In the genomic region with DNA sequence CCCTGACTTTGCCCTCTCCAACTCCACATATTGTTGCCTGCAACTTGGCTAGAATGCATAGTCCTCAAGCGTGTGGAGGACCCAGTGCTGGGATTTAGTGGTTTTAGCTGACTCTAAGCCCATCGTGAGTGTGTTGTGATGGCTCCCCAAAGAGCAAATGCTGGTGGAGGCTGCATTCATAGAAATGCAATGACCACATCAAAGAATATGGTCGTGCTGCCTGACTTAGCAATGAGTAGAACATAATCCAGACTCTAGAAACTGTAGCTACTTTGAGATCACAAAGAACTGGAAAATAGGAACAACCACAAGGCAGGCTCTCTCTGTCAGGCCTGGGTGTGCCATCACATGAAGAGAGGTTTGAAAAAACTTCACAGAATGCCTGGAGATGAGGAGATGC, we compare ENCODE assay signal across 19 cellular contexts. TPM values are rescaled to one million over a fixed set of nuclear protein-coding genes. Genes with fewer than 3 reads are reported as not detected.
DNase-seq lines count a peak whose midpoint lies in the region; ATAC-seq and TF ChIP-seq lines count a peak whose summit lies in the region.
"Had no signal": no experiment of that assay in that cellular context is flagged by ENCODE, and none has a peak within 500 bp of the region (broad histone marks: within the 10 kb centered on the region; RNA-seq: fewer than 3 reads in every experiment).

No MANE protein-coding gene starts in this region.

- peak overlapping the region; percentile 8 for H3K4me2 ChIP-seq in mesenchymal stem cell (ENCODE audit: low read length, poor library complexity, severe bottlenecking)

- H3K79me1 ChIP-seq in mesenchymal stem cell (replicated peaks; ENCODE audit: low read length, poor library complexity, severe bottlenecking), result no peaks in the 10 kb centered on the region

- H2BK120ac ChIP-seq in mesenchymal stem cell (ENCODE audit: low read depth, low read length), result no peak overlapping the region

- no peak for TF ChIP-seq CTCF in natural killer cell (IDR thresholded peaks at IDR 0.05)
- no peak for TF ChIP-seq CTCF in astrocyte of the spinal cord (IDR thresholded peaks at IDR 0.05; ENCODE audit: low read depth, low read length)
- TF ChIP-seq CTCF in type B pancreatic cell (conservative IDR thresholded peaks at IDR 0.05), result no peak

- H3K4me3 ChIP-seq in astrocyte of the spinal cord (ENCODE audit: low read depth, low read length) (no peak overlapping the region), mesenchymal stem cell (ENCODE audit: insufficient read depth in 1 of 2, low read depth in 1 of 2, low read length in 2 of 2) (no peak overlapping the region)
- H3K4me3 ChIP-seq: HAP-1, SK-N-MC had no signal

- WGBS in mesenchymal stem cell, result 100% methylated on average over 3 of the region's 3 CpGs

- no peak overlapping the region for H3K4ac ChIP-seq in mesenchymal stem cell (ENCODE audit: low read depth in 1 of 2, low read length in 2 of 2)

- H3K36me3 Mint-ChIP-seq in natural killer cell (no peaks in the 10 kb centered on the region), type B pancreatic cell (peaks cover 14% of the 10 kb centered on the region)
- peaks cover 9% of the 10 kb centered on the region for H3K36me3 Mint-ChIP-seq in natural killer cell treated with Interleukin-12 subunit alpha and Interleukin-12 subunit beta and Interleukin-15 and Interleukin-18, amount 100 ng/mL, for 72 hours
- H3K36me3 Mint-ChIP-seq: CD8-positive, alpha-beta T cell had no signal

- in situ Hi-C loops in astrocyte of the spinal cord (cut with HindIII; ENCODE audit: low sequenced_read_pairs), result no loop called here

- H3K4me1 Mint-ChIP-seq in natural killer cell, result peaks cover 18 to 23% of the 10 kb centered on the region in 2 donors
- H3K4me1 Mint-ChIP-seq in natural killer cell treated with Interleukin-12 subunit alpha and Interleukin-12 subunit beta and Interleukin-15 and Interleukin-18, amount 100 ng/mL, for 72 hours (ENCODE audit: low read depth in 2 of 2), result peaks cover 6 to 20% of the 10 kb centered on the region in 2 donors
- H3K4me1 Mint-ChIP-seq in type B pancreatic cell (ENCODE audit: unreplicated experiment), result peaks cover 7% of the 10 kb centered on the region

- H2BK12ac ChIP-seq in mesenchymal stem cell (ENCODE audit: low read length in 2 of 2), result no peak overlapping the region

- H3K9me3 Mint-ChIP-seq in natural killer cell, result no peaks in the 10 kb centered on the region
- H3K9me3 Mint-ChIP-seq in natural killer cell treated with Interleukin-12 subunit alpha and Interleukin-12 subunit beta and Interleukin-15 and Interleukin-18, amount 100 ng/mL, for 72 hours, result no peaks in the 10 kb centered on the region
- no peaks in the 10 kb centered on the region for H3K9me3 Mint-ChIP-seq in type B pancreatic cell
- H3K9me3 Mint-ChIP-seq: CD8-positive, alpha-beta T cell had no signal

- no peak overlapping the region for H3K9ac ChIP-seq in mesenchymal stem cell (ENCODE audit: low read length)

- no peak overlapping the region for H3K27ac ChIP-seq in mesenchymal stem cell (ENCODE audit: low read length, poor library complexity, severe bottlenecking)
- H3K27ac ChIP-seq: SK-N-MC had no signal

- H3K18ac ChIP-seq in mesenchymal stem cell (ENCODE audit: low read depth in 1 of 2, low read length in 2 of 2), result no peak overlapping the region

- no peak overlapping the region for H3K14ac ChIP-seq in mesenchymal stem cell (ENCODE audit: low read length in 2 of 2)

- H2AK5ac ChIP-seq in mesenchymal stem cell (ENCODE audit: low read length, severe bottlenecking), result no peak overlapping the region

- H2BK15ac ChIP-seq in mesenchymal stem cell (ENCODE audit: low read depth, poor library complexity, severe bottlenecking), result no peak overlapping the region

- intact Hi-C loops in natural killer cell (cut with micrococcal nuclease), result no loop called here

- H3K27me3 Mint-ChIP-seq in natural killer cell (ENCODE audit: low read depth in 2 of 2) (peaks cover 4 to 19% of the 10 kb centered on the region in 2 donors), type B pancreatic cell (peaks cover 40% of the 10 kb centered on the region)
- peaks cover 0 to 10% of the 10 kb centered on the region in 2 donors for H3K27me3 Mint-ChIP-seq in natural killer cell treated with Interleukin-12 subunit alpha and Interleukin-12 subunit beta and Interleukin-15 and Interleukin-18, amount 100 ng/mL, for 72 hours

- no peak overlapping the region for H4K8ac ChIP-seq in mesenchymal stem cell (ENCODE audit: low read length)

- DNase-seq in natural killer cell, result no peak
- DNase-seq in natural killer cell treated with Interleukin-12 subunit alpha and Interleukin-12 subunit beta and Interleukin-15 and Interleukin-18, amount 100 ng/mL, for 72 hours (ENCODE audit: low spot score), result no peak
- peak; percentile 33 for DNase-seq in astrocyte of the spinal cord (ENCODE audit: low read depth, low spot score)
- no peak for DNase-seq in mesenchymal stem cell
- DNase-seq in type B pancreatic cell (ENCODE audit: extremely low spot score, unreplicated experiment), result no peak
- DNase-seq in D341Med (ENCODE audit: low spot score), result no peak
- DNase-seq: 8988T; BE2C; CD8-positive, alpha-beta T cell; NCI-H1105 treated with DMSO at 0.1 percent for 48 hours; NCI-H1694; NCI-H510A; NCI-H748 treated with DMSO at 0.1 percent for 48 hours; NK-92 treated with Interleukin-12 subunit alpha and Interleukin-12 subunit beta, amount 100 ng/mL, for 24 hours; SHP77 had no signal

- H2BK5ac ChIP-seq in mesenchymal stem cell (ENCODE audit: low read depth, low read length, poor library complexity, severe bottlenecking), result no peak overlapping the region

- H3K27ac Mint-ChIP-seq in natural killer cell (no peak overlapping the region), type B pancreatic cell (no peak overlapping the region)
- H3K27ac Mint-ChIP-seq in natural killer cell treated with Interleukin-12 subunit alpha and Interleukin-12 subunit beta and Interleukin-15 and Interleukin-18, amount 100 ng/mL, for 72 hours, result no peak overlapping the region
- H3K27ac Mint-ChIP-seq: CD8-positive, alpha-beta T cell had no signal

- no peak overlapping the region for H3K23ac ChIP-seq in mesenchymal stem cell (ENCODE audit: low read length in 2 of 2)

- ATAC-seq in natural killer cell, result no peak
- no peak for ATAC-seq in natural killer cell treated with Interleukin-12 subunit alpha and Interleukin-12 subunit beta and Interleukin-15 and Interleukin-18, amount 100 ng/mL, for 72 hours
- ATAC-seq in HG02571 (IDR thresholded peaks at IDR 0.05; ENCODE audit: unreplicated experiment), result no peak
- ATAC-seq in GM21515 (IDR thresholded peaks at IDR 0.05; ENCODE audit: unreplicated experiment), result no peak
- ATAC-seq: CD8-positive, alpha-beta T cell had no signal

- H3K4me3 Mint-ChIP-seq in natural killer cell, result peak overlapping the region; percentile 32
- H3K4me3 Mint-ChIP-seq in natural killer cell treated with Interleukin-12 subunit alpha and Interleukin-12 subunit beta and Interleukin-15 and Interleukin-18, amount 100 ng/mL, for 72 hours, result no peak overlapping the region
- H3K4me3 Mint-ChIP-seq in type B pancreatic cell, result peak overlapping the region; percentile 9
- H3K4me3 Mint-ChIP-seq: CD8-positive, alpha-beta T cell had no signal

- H3K27me3 ChIP-seq in mesenchymal stem cell (ENCODE audit: control insufficient read depth in 1 of 2, insufficient read depth in 1 of 2, low read length in 2 of 2), result no peaks in the 10 kb centered on the region
- H3K27me3 ChIP-seq: BE2C had no signal

- no peaks in the 10 kb centered on the region for H3K9me3 ChIP-seq in mesenchymal stem cell (ENCODE audit: control insufficient read depth, low read length)
- H3K9me3 ChIP-seq: BE2C, HAP-1 had no signal

- no peak overlapping the region for H4K91ac ChIP-seq in mesenchymal stem cell (ENCODE audit: low read length)

- peaks cover 8% of the 10 kb centered on the region for H3K4me1 ChIP-seq in mesenchymal stem cell (ENCODE audit: control insufficient read depth, insufficient read depth, low read depth, low read length)
- H3K4me1 ChIP-seq: BE2C, HAP-1 had no signal

- no peak overlapping the region for H2AFZ ChIP-seq in mesenchymal stem cell (ENCODE audit: low read depth, low read length)

- no peaks in the 10 kb centered on the region for H3K36me3 ChIP-seq in mesenchymal stem cell (ENCODE audit: control insufficient read depth in 1 of 2, insufficient read depth in 2 of 2, low read depth in 1 of 2, low read length in 2 of 2)

RNA-seq across cellular contexts. Expression of a gene that starts 1.3 kb away (rescaled TPM):
- total RNA-seq in natural killer cell (10 to 100 TPM; 11.3 to 15.3 (median 14.2) TPM), type B pancreatic cell (ENCODE audit: low replicate concordance) (31.6 and 57.7 TPM in 2 replicates)
- 10 to 100 TPM; 24.0 to 30.2 TPM for total RNA-seq in natural killer cell treated with Interleukin-12 subunit alpha and Interleukin-12 subunit beta and Interleukin-15 and Interleukin-18, amount 100 ng/mL, for 72 hours
- polyA plus RNA-seq in mesenchymal stem cell (2013, experiment 1 of 2), result 38.1 TPM
- polyA plus RNA-seq in mesenchymal stem cell (2013, experiment 2 of 2), result 37.1 TPM

RNA-seq across cellular contexts. Expression of a gene that starts 24.6 kb away (rescaled TPM):
- total RNA-seq in natural killer cell, result 1 to 10 TPM; 3.4 to 5.4 (median 5.2) TPM
- 10 to 100 TPM; 21.4 to 34.4 TPM for total RNA-seq in natural killer cell treated with Interleukin-12 subunit alpha and Interleukin-12 subunit beta and Interleukin-15 and Interleukin-18, amount 100 ng/mL, for 72 hours
- 5.9 TPM for polyA plus RNA-seq in mesenchymal stem cell (2013, experiment 1 of 2)
- polyA plus RNA-seq in mesenchymal stem cell (2013, experiment 2 of 2), result 5.6 TPM
- total RNA-seq in type B pancreatic cell (ENCODE audit: low replicate concordance), result 20.7 and 26.6 TPM in 2 replicates
